Comparison of ENCODE assay signal across 13 cellular contexts in genomic region chr17:47277921-47278320, GRCh38. TPM values are rescaled to one million over a fixed set of nuclear protein-coding genes. Genes with fewer than 3 reads are reported as not detected.
DNase-seq lines count a peak whose midpoint lies in the region; ATAC-seq and TF ChIP-seq lines count a peak whose summit lies in the region.
"Had no signal": no experiment of that assay in that cellular context is flagged by ENCODE, and none has a peak within 500 bp of the region (broad histone marks: within the 10 kb centered on the region; RNA-seq: fewer than 3 reads in every experiment).

No MANE protein-coding gene starts in this region.

- CTCF ChIA-PET in T-cell (lab: Charles Lee): no interaction called here

- no peaks in the 10 kb centered on the region for H4K20me1 ChIP-seq in BLaER1 treated with 17β-estradiol and CSF1 and Interleukin-3, amounts not matched to agents 10 nM and 100 nM

- no peaks in the 10 kb centered on the region for H3K9me3 ChIP-seq in BLaER1 treated with 17β-estradiol and CSF1 and Interleukin-3, amounts not matched to agents 10 nM and 100 nM (replicated peaks in 1 of 11)
- H3K9me3 ChIP-seq in SJSA1 (replicated peaks) (no peaks in the 10 kb centered on the region), left lung (no peaks in the 10 kb centered on the region)

- intact Hi-C loops in left lung (cut with DNase I): no loop called here

- no peak for TF ChIP-seq CTCF in left lung (IDR thresholded peaks at IDR 0.05)

- peaks cover 81 to 95% (median 90%) of the 10 kb centered on the region in 10 experiments for H3K4me1 ChIP-seq in BLaER1 treated with 17β-estradiol and CSF1 and Interleukin-3, amounts not matched to agents 10 nM and 100 nM
- H3K4me1 ChIP-seq in SJSA1 (replicated peaks): peaks cover 78% of the 10 kb centered on the region
- peaks cover 45 to 69% of the 10 kb centered on the region in 2 donors for H3K4me1 ChIP-seq in left lung

- peak overlapping the region; percentile 81 to 95 (median 90) for H3K4me2 ChIP-seq in BLaER1 treated with 17β-estradiol and CSF1 and Interleukin-3, amounts not matched to agents 10 nM and 100 nM

- H3K9ac ChIP-seq in BLaER1 treated with 17β-estradiol and CSF1 and Interleukin-3, amounts not matched to agents 10 nM and 100 nM: peak overlapping the region in 3 of 11 experiments; percentile 70 to 81 (median 81); a peak in 3 of 22 replicates

- H3K4me3 Mint-ChIP-seq in stimulated activated naive B cell treated with anti-CD40 and anti-IgM and Interleukin-4, amounts not matched to agents 10 μg/mL and 1 μg/mL and 100 μg/mL, for 72 hours: no peak overlapping the region
- H3K4me3 Mint-ChIP-seq in T-cell: no peak overlapping the region

- ATAC-seq in left lung: no peak
- no peak for ATAC-seq in stimulated activated naive B cell treated with anti-CD40 and anti-IgM and Interleukin-4, amounts not matched to agents 10 μg/mL and 1 μg/mL and 100 μg/mL, for 72 hours (replicated peaks)
- no peak for ATAC-seq in T-cell (replicated peaks in 1 of 4)

- H3K4me3 ChIP-seq in BLaER1 treated with 17β-estradiol and CSF1 and Interleukin-3, amounts not matched to agents 10 nM and 100 nM: no peak overlapping the region
- no peak overlapping the region for H3K4me3 ChIP-seq in SJSA1
- no peak overlapping the region for H3K4me3 ChIP-seq in left lung
- H3K4me3 ChIP-seq: SK-N-MC had no signal

- no peaks in the 10 kb centered on the region for H3K27me3 ChIP-seq in BLaER1 treated with 17β-estradiol and CSF1 and Interleukin-3, amounts not matched to agents 10 nM and 100 nM
- no peaks in the 10 kb centered on the region for H3K27me3 ChIP-seq in SJSA1 (replicated peaks)
- no peaks in the 10 kb centered on the region for H3K27me3 ChIP-seq in left lung

- peaks cover 1 to 4% of the 10 kb centered on the region in 2 donors for H3K9me3 Mint-ChIP-seq in stimulated activated naive B cell treated with anti-CD40 and anti-IgM and Interleukin-4, amounts not matched to agents 10 μg/mL and 1 μg/mL and 100 μg/mL, for 72 hours
- no peaks in the 10 kb centered on the region for H3K9me3 Mint-ChIP-seq in T-cell

- no peaks in the 10 kb centered on the region for H3K36me3 ChIP-seq in BLaER1 treated with 17β-estradiol and CSF1 and Interleukin-3, amounts not matched to agents 10 nM and 100 nM
- H3K36me3 ChIP-seq in SJSA1: peaks cover 54% of the 10 kb centered on the region
- H3K36me3 ChIP-seq in left lung: no peaks in the 10 kb centered on the region

- peaks cover 72 to 94% of the 10 kb centered on the region in 2 donors for H3K4me1 Mint-ChIP-seq in stimulated activated naive B cell treated with anti-CD40 and anti-IgM and Interleukin-4, amounts not matched to agents 10 μg/mL and 1 μg/mL and 100 μg/mL, for 72 hours
- H3K4me1 Mint-ChIP-seq in T-cell: peaks cover 0 to 4% (median 1%) of the 10 kb centered on the region in 3 donors

- H3K36me3 Mint-ChIP-seq in stimulated activated naive B cell treated with anti-CD40 and anti-IgM and Interleukin-4, amounts not matched to agents 10 μg/mL and 1 μg/mL and 100 μg/mL, for 72 hours: peaks cover 19 to 44% of the 10 kb centered on the region in 2 donors
- no peaks in the 10 kb centered on the region for H3K36me3 Mint-ChIP-seq in T-cell

- peak in 1 of 2 experiments; percentile 48 for DNase-seq in SJSA1 (ENCODE audit: low read depth in 1 of 2, low spot score in 2 of 2)
- no peak for DNase-seq in left lung
- no peak for DNase-seq in stimulated activated naive B cell treated with anti-CD40 and anti-IgM and Interleukin-4, amounts not matched to agents 10 μg/mL and 1 μg/mL and 100 μg/mL, for 72 hours
- no peak for DNase-seq in T-cell
- DNase-seq in epidermal melanocyte (ENCODE audit: insufficient read length, low spot score): no peak
- DNase-seq in activated T-cell treated with anti-CD3 and anti-CD28 coated beads, Interleukin-2, amount 50 U/mL, for 1 hour: no peak
- no peak for DNase-seq in SHP77 (lab: John Stamatoyannopoulos, UW)
- DNase-seq: activated CD4-positive, alpha-beta T cell treated with anti-CD3 and anti-CD28 coated beads, Interleukin-2, amount 50 U/mL, for 4 hours; DND-41; effector memory CD4-positive, alpha-beta T cell; NCI-H1092 treated with DMSO at 0.1 percent for 48 hours had no signal

- H3K27ac Mint-ChIP-seq in stimulated activated naive B cell treated with anti-CD40 and anti-IgM and Interleukin-4, amounts not matched to agents 10 μg/mL and 1 μg/mL and 100 μg/mL, for 72 hours: peak overlapping the region; percentile 79
- H3K27ac Mint-ChIP-seq in T-cell: no peak overlapping the region

- H3K27ac ChIP-seq in BLaER1 treated with 17β-estradiol and CSF1 and Interleukin-3, amounts not matched to agents 10 nM and 100 nM: peak overlapping the region in 9 of 11 experiments; percentile 81 to 95 (median 91); a peak in 17 of 22 replicates
- H3K27ac ChIP-seq in SJSA1 (peak overlapping the region; percentile 87), left lung (peak overlapping the region; percentile 77 to 88)
- H3K27ac ChIP-seq: SK-N-MC had no signal

- POLR2A ChIA-PET in T-cell (lab: Charles Lee): no interaction called here

- no peaks in the 10 kb centered on the region for H3K27me3 Mint-ChIP-seq in stimulated activated naive B cell treated with anti-CD40 and anti-IgM and Interleukin-4, amounts not matched to agents 10 μg/mL and 1 μg/mL and 100 μg/mL, for 72 hours
- H3K27me3 Mint-ChIP-seq in T-cell: peaks cover 9 to 12% of the 10 kb centered on the region in 2 donors

RNA-seq across cellular contexts. Expression of gene ITGB3, which starts 24.3 kb away (rescaled TPM):
- 164 and 202 TPM in 2 replicates for total RNA-seq in SJSA1 (2014; rRNA removed; shearing (Covaris generic))
- total RNA-seq in left lung (10 to 100 TPM in 1 of 2 donors, 1 to 10 TPM in 1; 9.4 to 10.9 TPM), T-cell (1 to 10 TPM in 1 of 5 donors, under 1 TPM in 4; 0.22 to 3.8 (median 0.26) TPM)

RNA-seq across cellular contexts. Expression of gene EFCAB13, which starts 45.8 kb away (rescaled TPM):
- total RNA-seq in SJSA1 (2014; rRNA removed; shearing (Covaris generic)): 1.8 and 5.4 TPM in 2 replicates
- total RNA-seq in left lung (10 to 100 TPM in 1 of 2 donors, 1 to 10 TPM in 1; 7.4 to 10.3 TPM), T-cell (10 to 100 TPM; 13.4 to 19.1 (median 15.2) TPM)

Comparison
In these comparisons a context has a peak if more than half of its experiments do, and no peak if none do; other contexts are left out.
1. RNA of gene ITGB3, which starts 24.3 kb away (total RNA-seq): 164 to 202 TPM in SJSA1; 9.4 to 10.9 TPM in left lung and 0.22 to 3.8 TPM in T-cell; every median in the first group is over 10 times any median in the second.
2. Peak in every context shown above with its lines, with median percentiles within 50 percentile points of each other: H3K27ac ChIP-seq.